In genomic region chr4:77819836-77820679, GRCh38 we compare ENCODE assay signal across 8 cellular contexts. TPM values are rescaled to one million over a fixed set of nuclear protein-coding genes. Genes with fewer than 3 reads are reported as not detected.
DNase-seq lines count a peak whose midpoint lies in the region; ATAC-seq and TF ChIP-seq lines count a peak whose summit lies in the region.

No MANE protein-coding gene starts in this region.

- no peak for TF ChIP-seq CTCF in nephron progenitor cell (IDR thresholded peaks at IDR 0.05)

- DNase-seq in EL (peak; percentile 80), RPMI8226 (peak; percentile 92), fibroblast of peridontal ligament (ENCODE audit: extremely low read depth) (peak; percentile 72), nephron progenitor cell (peak; percentile 93)
- peak; percentile 92 for DNase-seq in activated T-helper 2 cell treated with anti-CD3 and anti-CD28 coated beads, Interferon-gamma antibody, Interleukin-2, Interleukin-4, amounts not matched to agents 10 μg/mL and 5 μg/mL and 100 μg/mL, durations not matched to agents 14 hours and 24 hours and 36 hours (ENCODE audit: low spot score)
- DNase-seq in stimulated activated naive CD8-positive, alpha-beta T cell treated with anti-CD3 and anti-CD28 coated beads, Interleukin-15, amount 100 ng/mL, for 72 hours, result peak; percentile 97 to 98

- peak overlapping the region; percentile 99 for H3K27ac Mint-ChIP-seq in activated T-helper 2 cell treated with anti-CD3 and anti-CD28 coated beads, Interferon-gamma antibody, Interleukin-2, Interleukin-4, amounts not matched to agents 10 μg/mL and 5 μg/mL and 100 μg/mL, durations not matched to agents 14 hours and 24 hours and 36 hours
- peak overlapping the region; percentile 98 for H3K27ac Mint-ChIP-seq in nephron progenitor cell
- H3K27ac Mint-ChIP-seq in stimulated activated naive CD8-positive, alpha-beta T cell treated with anti-CD3 and anti-CD28 coated beads, Interleukin-15, amount 100 ng/mL, for 72 hours, result peak overlapping the region; percentile 99 to 100

- ATAC-seq in GM21825 (IDR thresholded peaks at IDR 0.05; ENCODE audit: unreplicated experiment), result peak; percentile 79
- peak; percentile 83 for ATAC-seq in stimulated activated naive CD8-positive, alpha-beta T cell treated with anti-CD3 and anti-CD28 coated beads, Interleukin-15, amount 100 ng/mL, for 72 hours

- H3K4me1 Mint-ChIP-seq in activated T-helper 2 cell treated with anti-CD3 and anti-CD28 coated beads, Interferon-gamma antibody, Interleukin-2, Interleukin-4, amounts not matched to agents 10 μg/mL and 5 μg/mL and 100 μg/mL, durations not matched to agents 14 hours and 24 hours and 36 hours (ENCODE audit: low read depth), result peaks cover 35% of the 10 kb centered on the region
- H3K4me1 Mint-ChIP-seq in nephron progenitor cell, result peaks cover 27% of the 10 kb centered on the region
- H3K4me1 Mint-ChIP-seq in stimulated activated naive CD8-positive, alpha-beta T cell treated with anti-CD3 and anti-CD28 coated beads, Interleukin-15, amount 100 ng/mL, for 72 hours, result peaks cover 48% of the 10 kb centered on the region

- peak overlapping the region; percentile 85 for H3K27ac ChIP-seq in KOPT-K1 (ENCODE audit: low read depth, low read length, poor library complexity, severe bottlenecking)

- H3K36me3 ChIP-seq in KOPT-K1 (ENCODE audit: insufficient read depth, low read length), result no peaks in the 10 kb centered on the region

- intact Hi-C loops in activated T-helper 2 cell treated with anti-CD3 and anti-CD28 coated beads, Interferon-gamma antibody, Interleukin-2, Interleukin-4, amounts not matched to agents 10 μg/mL and 5 μg/mL and 100 μg/mL, durations not matched to agents 14 hours and 24 hours and 36 hours (cut with micrococcal nuclease), result loop anchor here (1.0 to 2.0 kb wide), 4 partner anchors 34 to 190 kb away; partner anchors contain the start of gene MRPL1

- no peaks in the 10 kb centered on the region for H3K27me3 Mint-ChIP-seq in activated T-helper 2 cell treated with anti-CD3 and anti-CD28 coated beads, Interferon-gamma antibody, Interleukin-2, Interleukin-4, amounts not matched to agents 10 μg/mL and 5 μg/mL and 100 μg/mL, durations not matched to agents 14 hours and 24 hours and 36 hours (ENCODE audit: low read depth)
- H3K27me3 Mint-ChIP-seq in nephron progenitor cell (ENCODE audit: low read depth, poor library complexity), result peaks cover 25% of the 10 kb centered on the region
- H3K27me3 Mint-ChIP-seq in stimulated activated naive CD8-positive, alpha-beta T cell treated with anti-CD3 and anti-CD28 coated beads, Interleukin-15, amount 100 ng/mL, for 72 hours, result no peaks in the 10 kb centered on the region

- H3K9me3 Mint-ChIP-seq in activated T-helper 2 cell treated with anti-CD3 and anti-CD28 coated beads, Interferon-gamma antibody, Interleukin-2, Interleukin-4, amounts not matched to agents 10 μg/mL and 5 μg/mL and 100 μg/mL, durations not matched to agents 14 hours and 24 hours and 36 hours, result no peaks in the 10 kb centered on the region
- no peaks in the 10 kb centered on the region for H3K9me3 Mint-ChIP-seq in nephron progenitor cell
- peaks cover 3 to 4% of the 10 kb centered on the region in 2 donors for H3K9me3 Mint-ChIP-seq in stimulated activated naive CD8-positive, alpha-beta T cell treated with anti-CD3 and anti-CD28 coated beads, Interleukin-15, amount 100 ng/mL, for 72 hours

- H3K9me3 ChIP-seq in KOPT-K1 (ENCODE audit: insufficient read depth, low read length, poor library complexity, severe bottlenecking), result no peaks in the 10 kb centered on the region

- H3K36me3 Mint-ChIP-seq in activated T-helper 2 cell treated with anti-CD3 and anti-CD28 coated beads, Interferon-gamma antibody, Interleukin-2, Interleukin-4, amounts not matched to agents 10 μg/mL and 5 μg/mL and 100 μg/mL, durations not matched to agents 14 hours and 24 hours and 36 hours (ENCODE audit: low read depth), result peaks cover 26% of the 10 kb centered on the region
- no peaks in the 10 kb centered on the region for H3K36me3 Mint-ChIP-seq in nephron progenitor cell (ENCODE audit: low read depth)

- H3K4me3 Mint-ChIP-seq in activated T-helper 2 cell treated with anti-CD3 and anti-CD28 coated beads, Interferon-gamma antibody, Interleukin-2, Interleukin-4, amounts not matched to agents 10 μg/mL and 5 μg/mL and 100 μg/mL, durations not matched to agents 14 hours and 24 hours and 36 hours (ENCODE audit: low read depth), result peak overlapping the region; percentile 87
- peak overlapping the region; percentile 100 for H3K4me3 Mint-ChIP-seq in nephron progenitor cell
- H3K4me3 Mint-ChIP-seq in stimulated activated naive CD8-positive, alpha-beta T cell treated with anti-CD3 and anti-CD28 coated beads, Interleukin-15, amount 100 ng/mL, for 72 hours, result peak overlapping the region; percentile 86 to 95

RNA-seq across cellular contexts. Expression of gene CNOT6L, which starts 0.9 kb away (rescaled TPM):
- 94.8 and 105 TPM in 2 replicates for total RNA-seq in activated T-helper 2 cell treated with anti-CD3 and anti-CD28 coated beads, Interferon-gamma antibody, Interleukin-2, Interleukin-4, amounts not matched to agents 10 μg/mL and 5 μg/mL and 100 μg/mL, durations not matched to agents 14 hours and 24 hours and 36 hours

RNA-seq across cellular contexts. Expression of gene MRPL1, which starts 42.6 kb away (rescaled TPM):
- 50.6 and 60.3 TPM in 2 replicates for total RNA-seq in activated T-helper 2 cell treated with anti-CD3 and anti-CD28 coated beads, Interferon-gamma antibody, Interleukin-2, Interleukin-4, amounts not matched to agents 10 μg/mL and 5 μg/mL and 100 μg/mL, durations not matched to agents 14 hours and 24 hours and 36 hours

Comparison
In these comparisons a context has a peak if more than half of its experiments do, and no peak if none do; other contexts are left out.
1. Peak in every context shown above with its lines: DNase-seq, ATAC-seq and H3K27ac ChIP-seq.